11 cellular contexts compared by ENCODE assay signal in the genomic region with DNA sequence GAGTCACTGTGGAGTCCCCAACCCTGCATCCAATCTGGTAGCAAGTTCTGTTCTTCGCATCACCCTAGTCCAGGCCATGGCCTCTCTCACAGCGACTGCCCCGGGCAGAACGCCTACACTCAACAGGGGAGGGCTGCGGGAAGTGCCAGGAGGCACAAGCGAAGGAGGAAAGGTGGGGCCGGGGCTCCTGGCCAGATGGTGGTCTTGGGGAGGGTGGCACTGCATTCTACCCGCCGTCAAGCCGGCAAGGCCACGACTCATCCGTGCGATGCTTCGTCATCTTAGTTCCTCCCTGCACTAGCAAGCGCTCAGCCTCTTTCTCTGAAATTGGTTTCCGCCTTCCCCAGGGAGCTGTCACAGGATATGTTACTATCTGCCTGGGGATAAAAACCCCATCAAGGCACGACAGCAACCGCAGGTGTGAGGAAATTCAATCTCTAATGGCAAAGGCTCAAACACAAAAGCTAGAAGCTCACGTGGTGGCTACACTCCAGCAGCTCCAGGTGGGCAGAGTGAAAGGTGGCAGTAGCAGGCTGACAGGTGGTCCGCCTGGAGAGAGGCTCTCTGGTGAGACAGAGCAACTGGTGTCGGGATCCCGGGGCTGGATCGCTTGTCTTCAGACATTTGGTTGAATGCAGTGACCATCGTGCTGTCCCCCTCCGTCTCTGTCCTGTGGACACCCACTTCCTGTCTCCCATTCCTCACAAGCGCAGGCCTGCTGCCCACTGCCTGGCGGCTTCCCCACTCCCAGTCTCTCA. TPM values are rescaled to one million over a fixed set of nuclear protein-coding genes. Genes with fewer than 3 reads are reported as not detected.
DNase-seq lines count a peak whose midpoint lies in the region; ATAC-seq, FAIRE-seq and TF ChIP-seq lines count a peak whose summit lies in the region.
"Had no signal": no experiment of that assay in that cellular context is flagged by ENCODE, and none has a peak within 500 bp of the region (broad histone marks: within the 10 kb centered on the region; RNA-seq: fewer than 3 reads in every experiment).

No MANE protein-coding gene starts in this region.

- H3K36me3 Mint-ChIP-seq in activated naive CD4-positive, alpha-beta T cell treated with anti-CD3 and anti-CD28 coated beads for 36 hours (ENCODE audit: low read depth): peaks cover 1% of the 10 kb centered on the region
- H3K36me3 Mint-ChIP-seq in activated naive CD4-positive, alpha-beta T cell treated with anti-CD3 and anti-CD28 coated beads, Interleukin-2, amount 50 U/mL, for 72 hours: peaks cover 0 to 10% of the 10 kb centered on the region in 2 donors

- peak; percentile 44 for DNase-seq in activated naive CD4-positive, alpha-beta T cell treated with anti-CD3 and anti-CD28 coated beads for 36 hours
- DNase-seq in activated naive CD4-positive, alpha-beta T cell (lab: John Stamatoyannopoulos, UW): no peak
- peak; percentile 80 for DNase-seq in NCI-H2029 treated with DMSO at 0.1 percent for 48 hours (lab: John Stamatoyannopoulos, UW)
- DNase-seq in activated naive CD4-positive, alpha-beta T cell treated with anti-CD3 and anti-CD28 coated beads, Interleukin-2, amount 50 U/mL, for 72 hours (ENCODE audit: low spot score in 2 of 2): no peak
- no peak for DNase-seq in psoas muscle
- DNase-seq in HTR-8/SVneo (ENCODE audit: insufficient read length, low spot score): no peak
- DNase-seq: GDM1, occipital lobe, T-helper 9 cell had no signal

- H3K4me1 Mint-ChIP-seq in activated naive CD4-positive, alpha-beta T cell treated with anti-CD3 and anti-CD28 coated beads for 36 hours (ENCODE audit: low read depth): peaks cover 11% of the 10 kb centered on the region

- H3K4me1 ChIP-seq in psoas muscle: peaks cover 45% of the 10 kb centered on the region

- H3K27ac ChIP-seq in psoas muscle: peak overlapping the region; percentile 87

- FAIRE-seq in HTR-8/SVneo (lab: Jason Lieb, UNC): no peak

- H3K36me3 ChIP-seq in psoas muscle (ENCODE audit: insufficient read depth in 1 of 2, low read depth in 1 of 2): peaks cover 3 to 23% of the 10 kb centered on the region in 2 donors

- CTCF ChIA-PET in activated naive CD4-positive, alpha-beta T cell treated with anti-CD3 and anti-CD28 coated beads for 36 hours (lab: Charles Lee): no interaction called here

- H3K4me3 Mint-ChIP-seq in activated naive CD4-positive, alpha-beta T cell treated with anti-CD3 and anti-CD28 coated beads for 36 hours: no peak overlapping the region

- H3K27me3 ChIP-seq in psoas muscle (ENCODE audit: insufficient read depth in 3 of 3, low read length in 2 of 3): no peaks in the 10 kb centered on the region

- no peak overlapping the region for H3K27ac Mint-ChIP-seq in activated naive CD4-positive, alpha-beta T cell treated with anti-CD3 and anti-CD28 coated beads for 36 hours
- H3K27ac Mint-ChIP-seq in activated naive CD4-positive, alpha-beta T cell treated with anti-CD3 and anti-CD28 coated beads, Interleukin-2, amount 50 U/mL, for 72 hours: peak overlapping the region; percentile 85 to 89

- peaks cover 2% of the 10 kb centered on the region for H3K27me3 Mint-ChIP-seq in activated naive CD4-positive, alpha-beta T cell treated with anti-CD3 and anti-CD28 coated beads for 36 hours (ENCODE audit: low read depth)

- WGBS in psoas muscle, 3 donors: 61 to 69% (median 65%) methylated on average over 27 of the region's 27 CpGs

- ATAC-seq in activated naive CD4-positive, alpha-beta T cell treated with anti-CD3 and anti-CD28 coated beads, Interleukin-2, amount 50 U/mL, for 72 hours: peak; percentile 21 to 46
- no peak for ATAC-seq in psoas muscle
- no peak for ATAC-seq in HG03354 (IDR thresholded peaks at IDR 0.05; ENCODE audit: poor library complexity, severe bottlenecking, unreplicated experiment)
- no peak for ATAC-seq in GM19351 (IDR thresholded peaks at IDR 0.05; ENCODE audit: unreplicated experiment)

- H3K9me3 Mint-ChIP-seq in activated naive CD4-positive, alpha-beta T cell treated with anti-CD3 and anti-CD28 coated beads for 36 hours: peaks cover 3% of the 10 kb centered on the region
- peaks cover 0 to 6% of the 10 kb centered on the region in 2 donors for H3K9me3 Mint-ChIP-seq in activated naive CD4-positive, alpha-beta T cell treated with anti-CD3 and anti-CD28 coated beads, Interleukin-2, amount 50 U/mL, for 72 hours

- H3K9me3 ChIP-seq in psoas muscle: no peaks in the 10 kb centered on the region

- TF ChIP-seq CTCF in psoas muscle (IDR thresholded peaks at IDR 0.05): no peak

- intact Hi-C loops in activated naive CD4-positive, alpha-beta T cell treated with anti-CD3 and anti-CD28 coated beads for 36 hours (cut with micrococcal nuclease): no loop called here
- intact Hi-C loops in psoas muscle (cut with DNase I): loop anchor here in 1 of 2 donors (10.0 kb wide), 1 partner anchor 75 kb away; no protein-coding TSS in a partner anchor

- H3K4me3 ChIP-seq in psoas muscle: peak overlapping the region; percentile 41

RNA-seq across cellular contexts. Expression of a gene that starts 34.1 kb away (rescaled TPM):
- total RNA-seq in activated naive CD4-positive, alpha-beta T cell treated with anti-CD3 and anti-CD28 coated beads for 36 hours: 10 to 100 TPM; 15.4 to 15.8 TPM
- 10 to 100 TPM; 15.9 to 24.5 TPM for total RNA-seq in activated naive CD4-positive, alpha-beta T cell treated with anti-CD3 and anti-CD28 coated beads, Interleukin-2, amount 50 U/mL, for 72 hours
- 100 to 1,000 TPM in 2 of 4 donors, 10 to 100 TPM in 2; 81.9 to 109 (median 102) TPM for total RNA-seq in psoas muscle
- 100 to 1,000 TPM; 106 to 120 (median 106) TPM for polyA plus RNA-seq in psoas muscle

RNA-seq across cellular contexts. Expression of a gene that starts 49.5 kb away (rescaled TPM):
- total RNA-seq in activated naive CD4-positive, alpha-beta T cell treated with anti-CD3 and anti-CD28 coated beads for 36 hours: 10 to 100 TPM; 31.9 to 32.6 TPM
- 10 to 100 TPM; 24.3 to 26.7 TPM for total RNA-seq in activated naive CD4-positive, alpha-beta T cell treated with anti-CD3 and anti-CD28 coated beads, Interleukin-2, amount 50 U/mL, for 72 hours
- 10 to 100 TPM in 1 of 4 donors, 1 to 10 TPM in 3; 7.5 to 10.9 (median 7.9) TPM for total RNA-seq in psoas muscle
- polyA plus RNA-seq in psoas muscle: 1 to 10 TPM; 4.3 to 9.4 (median 8.3) TPM

Comparison
In these comparisons a context has a peak if more than half of its experiments do, and no peak if none do; other contexts are left out.
1. DNase-seq: peak in activated naive CD4-positive, alpha-beta T cell treated with anti-CD3 and anti-CD28 coated beads for 36 hours (single experiment) and NCI-H2029 treated with DMSO at 0.1 percent for 48 hours (single experiment); none in activated naive CD4-positive, alpha-beta T cell (0 of 4), activated naive CD4-positive, alpha-beta T cell treated with anti-CD3 and anti-CD28 coated beads, Interleukin-2, amount 50 U/mL, for 72 hours (0 of 2), psoas muscle (0 of 2) and HTR-8/SVneo (single experiment).
2. ATAC-seq: peak in activated naive CD4-positive, alpha-beta T cell treated with anti-CD3 and anti-CD28 coated beads, Interleukin-2, amount 50 U/mL, for 72 hours (2 of 2); none in psoas muscle (0 of 4), HG03354 (single experiment) and GM19351 (single experiment).